16 cellular contexts compared by ENCODE assay signal in genomic region chr2:143939976-143940375, GRCh38.
DNase-seq lines count a peak whose midpoint lies in the region; ATAC-seq, FAIRE-seq and TF ChIP-seq lines count a peak whose summit lies in the region.
"Had no signal": no experiment of that assay in that cellular context is flagged by ENCODE, and none has a peak within 500 bp of the region (broad histone marks: within the 10 kb centered on the region; RNA-seq: fewer than 3 reads in every experiment).

No MANE protein-coding gene starts in this region.

- H3K27me3 ChIP-seq in esophagus squamous epithelium (peaks cover 0 to 37% (median 3%) of the 10 kb centered on the region in 4 donors), neural progenitor cell (peaks cover 8% of the 10 kb centered on the region), uterus (no peaks in the 10 kb centered on the region), pancreas (no peaks in the 10 kb centered on the region), endodermal cell (ENCODE audit: control insufficient read depth, insufficient read depth, low read length, poor library complexity, severe bottlenecking) (peaks cover 6% of the 10 kb centered on the region)

- no peak overlapping the region for H3K4me3 Mint-ChIP-seq in neural progenitor cell
- no peak overlapping the region for H3K4me3 Mint-ChIP-seq in endodermal cell
- H3K4me3 Mint-ChIP-seq: activated CD4-positive, alpha-beta T cell treated with anti-CD3 and anti-CD28 coated beads, Interleukin-2, amount 10 ng/mL, durations not matched to agents 7 days and 5 days; activated T-helper 1 cell treated with anti-CD3 and anti-CD28 coated beads, Interleukin-12 subunit alpha, Interleukin-12 subunit beta, Interleukin-2, Interleukin-4 antibody, amounts not matched to agents 30 ng/mL and 10 ng/mL and 1 ng/mL, durations not matched to agents 14 hours and 24 hours and 36 hours; T-helper 1 cell treated with Interleukin-12 subunit alpha and Interleukin-12 subunit beta and Interleukin-4 antibody, amounts not matched to agents 30 μg/mL and 1 μg/mL, for 36 hours had no signal

- no peak for TF ChIP-seq CTCF in esophagus squamous epithelium (IDR thresholded peaks at IDR 0.05)
- TF ChIP-seq CTCF in neural progenitor cell (IDR thresholded peaks at IDR 0.05) = no peak
- TF ChIP-seq CTCF in uterus (IDR thresholded peaks at IDR 0.05) = no peak
- TF ChIP-seq CTCF in pancreas (IDR thresholded peaks at IDR 0.05) = no peak
- TF ChIP-seq CTCF in endodermal cell (conservative IDR thresholded peaks at IDR 0.05) = no peak

- peak overlapping the region in 1 of 4 donors; percentile 30 for H3K4me3 ChIP-seq in esophagus squamous epithelium
- no peak overlapping the region for H3K4me3 ChIP-seq in neural progenitor cell
- no peak overlapping the region for H3K4me3 ChIP-seq in uterus
- H3K4me3 ChIP-seq in pancreas = no peak overlapping the region
- no peak overlapping the region for H3K4me3 ChIP-seq in endodermal cell (ENCODE audit: low read length)

- H3K36me3 ChIP-seq in esophagus squamous epithelium (no peaks in the 10 kb centered on the region), neural progenitor cell (no peaks in the 10 kb centered on the region), uterus (no peaks in the 10 kb centered on the region), pancreas (no peaks in the 10 kb centered on the region), endodermal cell (ENCODE audit: control insufficient read depth, insufficient read depth, low read length) (no peaks in the 10 kb centered on the region)

- no peak overlapping the region for H2AFZ ChIP-seq in neural progenitor cell (replicated peaks)

- H3F3A ChIP-seq in neural progenitor cell (ENCODE audit: low read depth) = peaks cover 29% of the 10 kb centered on the region

- H3K79me2 ChIP-seq in neural progenitor cell (ENCODE audit: low read depth) = no peaks in the 10 kb centered on the region

- H3K27ac ChIP-seq in esophagus squamous epithelium (peak overlapping the region in 3 of 4 donors; percentile 71 to 91 (median 82)), neural progenitor cell (no peak overlapping the region), uterus (peak overlapping the region; percentile 11 to 56), pancreas (peak overlapping the region in 1 of 4 donors; percentile 34), endodermal cell (ENCODE audit: low read depth, low read length) (no peak overlapping the region)

- H3K9me3 Mint-ChIP-seq in neural progenitor cell (no peaks in the 10 kb centered on the region), endodermal cell (no peaks in the 10 kb centered on the region)
- H3K9me3 Mint-ChIP-seq: activated CD4-positive, alpha-beta T cell treated with anti-CD3 and anti-CD28 coated beads, Interleukin-2, amount 10 ng/mL, durations not matched to agents 7 days and 5 days; activated T-helper 1 cell treated with anti-CD3 and anti-CD28 coated beads, Interleukin-12 subunit alpha, Interleukin-12 subunit beta, Interleukin-2, Interleukin-4 antibody, amounts not matched to agents 30 ng/mL and 10 ng/mL and 1 ng/mL, durations not matched to agents 14 hours and 24 hours and 36 hours; T-helper 1 cell treated with Interleukin-12 subunit alpha and Interleukin-12 subunit beta and Interleukin-4 antibody, amounts not matched to agents 30 μg/mL and 1 μg/mL, for 36 hours had no signal

- peaks cover 7% of the 10 kb centered on the region for H3K36me3 Mint-ChIP-seq in neural progenitor cell
- peaks cover 2% of the 10 kb centered on the region for H3K36me3 Mint-ChIP-seq in endodermal cell (ENCODE audit: low read depth)

- H3K27ac Mint-ChIP-seq in neural progenitor cell (peak overlapping the region; percentile 26), endodermal cell (no peak overlapping the region)
- H3K27ac Mint-ChIP-seq: activated CD4-positive, alpha-beta T cell treated with anti-CD3 and anti-CD28 coated beads, Interleukin-2, amount 10 ng/mL, durations not matched to agents 7 days and 5 days; activated T-helper 1 cell treated with anti-CD3 and anti-CD28 coated beads, Interleukin-12 subunit alpha, Interleukin-12 subunit beta, Interleukin-2, Interleukin-4 antibody, amounts not matched to agents 30 ng/mL and 10 ng/mL and 1 ng/mL, durations not matched to agents 14 hours and 24 hours and 36 hours; T-helper 1 cell treated with Interleukin-12 subunit alpha and Interleukin-12 subunit beta and Interleukin-4 antibody, amounts not matched to agents 30 μg/mL and 1 μg/mL, for 36 hours had no signal

- DNase-seq in NCI-H82 (lab: John Stamatoyannopoulos, UW) (peak; percentile 46), NCI-H82 treated with DMSO at 0.1 percent for 48 hours (lab: John Stamatoyannopoulos, UW; ENCODE audit: unreplicated experiment) (no peak), esophagus squamous epithelium (lab: John Stamatoyannopoulos, UW) (no peak), neural progenitor cell (ENCODE audit: low spot score) (peak; percentile 26), uterus (no peak), GM19239 (ENCODE audit: insufficient read length, low spot score) (no peak), pancreas (no peak), endodermal cell (no peak)
- DNase-seq: activated CD4-positive, alpha-beta T cell treated with anti-CD3 and anti-CD28 coated beads, Interleukin-2, amount 10 ng/mL, durations not matched to agents 7 days and 5 days; NCI-H1105; NCI-H510A; stimulated activated CD4-positive, alpha-beta T cell treated with anti-CD3 and anti-CD28 coated beads, Interleukin-4, amount 100 ng/mL, for 4 hours; stimulated activated naive CD8-positive, alpha-beta T cell treated with anti-CD3 and anti-CD28 coated beads, Interleukin-15, Interleukin-2, amounts not matched to agents 100 U/mL and 50 U/mL, for 24 hours had no signal

- peak overlapping the region; percentile 84 for H3K4me2 ChIP-seq in neural progenitor cell

- H3K9ac ChIP-seq in neural progenitor cell = no peak overlapping the region
- no peak overlapping the region for H3K9ac ChIP-seq in endodermal cell (ENCODE audit: extremely low read depth, low read length, poor library complexity, severe bottlenecking)

- no peak for ATAC-seq in pancreas
- ATAC-seq: HepG2; stimulated activated naive CD8-positive, alpha-beta T cell treated with anti-CD3 and anti-CD28 coated beads, Interleukin-15, Interleukin-2, amounts not matched to agents 100 U/mL and 50 U/mL, for 24 hours had no signal

- no peak for FAIRE-seq in GM19239 (lab: Jason Lieb, UNC)
- FAIRE-seq in pancreas (lab: Jason Lieb, UNC) = no peak
- FAIRE-seq: HepG2 had no signal

- H4K20me1 ChIP-seq in neural progenitor cell (ENCODE audit: low read depth) = no peaks in the 10 kb centered on the region

- H3K4me1 ChIP-seq in esophagus squamous epithelium = peaks cover 0 to 39% (median 10%) of the 10 kb centered on the region in 3 donors
- peaks cover 53% of the 10 kb centered on the region for H3K4me1 ChIP-seq in neural progenitor cell
- no peaks in the 10 kb centered on the region for H3K4me1 ChIP-seq in uterus
- peaks cover 0 to 12% (median 7%) of the 10 kb centered on the region in 3 donors for H3K4me1 ChIP-seq in pancreas
- peaks cover 19% of the 10 kb centered on the region for H3K4me1 ChIP-seq in endodermal cell (ENCODE audit: control insufficient read depth, insufficient read depth, low read length)

- WGBS in esophagus squamous epithelium, 2 donors = 46 to 52% methylated on average over 5 of the region's 5 CpGs
- WGBS in pancreas, 2 donors = 47 to 49% methylated on average over 5 of the region's 5 CpGs
- 79 to 81% methylated on average over 2 to 5 of the region's 5 CpGs for WGBS in endodermal cell (ENCODE audit: insufficient coverage in 1 of 2, insufficient read length in 1 of 2), 2 experiments

- intact Hi-C loops in esophagus squamous epithelium (cut with DNase I) (no loop called here), uterus (cut with DNase I; ENCODE audit: low total_unique reads) (no loop called here), pancreas (cut with DNase I) (no loop called here)

- H3K27me3 Mint-ChIP-seq in neural progenitor cell (ENCODE audit: insufficient read depth, low read depth) (peaks cover 10% of the 10 kb centered on the region), endodermal cell (ENCODE audit: insufficient read depth) (peaks cover 13% of the 10 kb centered on the region)

- H3K9me3 ChIP-seq in esophagus squamous epithelium (no peaks in the 10 kb centered on the region), neural progenitor cell (ENCODE audit: low read depth) (no peaks in the 10 kb centered on the region), uterus (no peaks in the 10 kb centered on the region), pancreas (no peaks in the 10 kb centered on the region), endodermal cell (ENCODE audit: control insufficient read depth, low read length) (no peaks in the 10 kb centered on the region)

- TF ChIP-seq POLR2A in esophagus squamous epithelium (IDR thresholded peaks at IDR 0.05) (no peak), uterus (IDR thresholded peaks at IDR 0.05) (no peak)

- H3K4me1 Mint-ChIP-seq in neural progenitor cell = peaks cover 28% of the 10 kb centered on the region
- peaks cover 45% of the 10 kb centered on the region for H3K4me1 Mint-ChIP-seq in endodermal cell

Comparison
In these comparisons a context has a peak if more than half of its experiments do, and no peak if none do; other contexts are left out.
1. DNase-seq: peak in NCI-H82 (single experiment) and neural progenitor cell (single experiment); none in NCI-H82 treated with DMSO at 0.1 percent for 48 hours (single experiment), esophagus squamous epithelium (single experiment), uterus (0 of 2), GM19239 (single experiment), pancreas (0 of 6) and endodermal cell (single experiment).
2. H3K27ac ChIP-seq: peak in esophagus squamous epithelium (3 of 4) and uterus (2 of 2); none in neural progenitor cell (single experiment) and endodermal cell (single experiment).